ENCODE assay signal across 1 cellular context in genomic region chr13:90918551-90918950, GRCh38.
TF ChIP-seq lines count a peak whose summit lies in the region.

No MANE protein-coding gene starts in this region.

TF ChIP-seq in K562, 482 proteins besides CTCF, POLR2A, EP300 and RAD21 (continued from another document):
- TF ChIP-seq ZNF318 (IDR thresholded peaks at IDR 0.05; ENCODE audit: borderline replicate concordance in 1 of 2, low read depth in 1 of 2), result no peak
- TF ChIP-seq ZNF174 (CRISPR knock-in tag; IDR thresholded peaks at IDR 0.05), result no peak
- no peak for TF ChIP-seq KLF1 (tag; IDR thresholded peaks at IDR 0.05)
- TF ChIP-seq MAFG (tag; conservative IDR thresholded peaks at IDR 0.05), result peak; percentile 71
TF ChIP-seq in K562: peak in this region for 4.
